ENCODE assay signal across 3 cellular contexts in the genomic region with DNA sequence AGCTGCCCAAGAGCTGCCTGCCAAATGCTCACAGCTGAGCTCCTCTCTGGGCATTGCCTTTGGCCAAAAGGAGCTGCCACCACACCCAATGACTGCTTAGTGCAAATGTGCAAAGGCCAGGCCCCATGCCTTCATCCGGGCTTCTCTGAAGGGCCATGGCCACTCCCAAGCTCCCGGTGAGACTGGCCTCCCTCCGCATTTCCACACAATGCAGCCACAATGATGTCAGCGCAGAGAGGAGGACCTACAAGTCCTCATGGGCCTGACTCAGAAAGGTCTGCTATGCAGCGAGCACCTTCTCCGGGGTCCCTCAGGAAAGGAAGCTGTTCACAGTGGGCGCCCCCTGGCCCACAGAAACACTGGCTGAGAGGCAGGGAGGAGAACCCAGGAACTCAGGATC.
TF ChIP-seq lines count a peak whose summit lies in the region.

No MANE protein-coding gene starts in this region.

TF ChIP-seq in IMR-90, 13 proteins besides CTCF, POLR2A, EP300 and RAD21:
- TF ChIP-seq, protein P1, sequence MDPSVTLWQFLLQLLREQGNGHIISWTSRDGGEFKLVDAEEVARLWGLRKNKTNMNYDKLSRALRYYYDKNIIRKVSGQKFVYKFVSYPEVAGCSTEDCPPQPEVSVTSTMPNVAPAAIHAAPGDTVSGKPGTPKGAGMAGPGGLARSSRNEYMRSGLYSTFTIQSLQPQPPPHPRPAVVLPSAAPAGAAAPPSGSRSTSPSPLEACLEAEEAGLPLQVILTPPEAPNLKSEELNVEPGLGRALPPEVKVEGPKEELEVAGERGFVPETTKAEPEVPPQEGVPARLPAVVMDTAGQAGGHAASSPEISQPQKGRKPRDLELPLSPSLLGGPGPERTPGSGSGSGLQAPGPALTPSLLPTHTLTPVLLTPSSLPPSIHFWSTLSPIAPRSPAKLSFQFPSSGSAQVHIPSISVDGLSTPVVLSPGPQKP (IDR thresholded peaks at IDR 0.05; ENCODE audit: borderline replicate concordance, low read depth, low read length) = no peak
- TF ChIP-seq, protein P2, sequence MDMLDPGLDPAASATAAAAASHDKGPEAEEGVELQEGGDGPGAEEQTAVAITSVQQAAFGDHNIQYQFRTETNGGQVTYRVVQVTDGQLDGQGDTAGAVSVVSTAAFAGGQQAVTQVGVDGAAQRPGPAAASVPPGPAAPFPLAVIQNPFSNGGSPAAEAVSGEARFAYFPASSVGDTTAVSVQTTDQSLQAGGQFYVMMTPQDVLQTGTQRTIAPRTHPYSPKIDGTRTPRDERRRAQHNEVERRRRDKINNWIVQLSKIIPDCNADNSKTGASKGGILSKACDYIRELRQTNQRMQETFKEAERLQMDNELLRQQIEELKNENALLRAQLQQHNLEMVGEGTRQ (IDR thresholded peaks at IDR 0.05; ENCODE audit: low read depth, low read length) = no peak
- no peak for TF ChIP-seq FOS (IDR thresholded peaks at IDR 0.05; ENCODE audit: low read depth, low read length)
- TF ChIP-seq CEBPB (IDR thresholded peaks at IDR 0.05; ENCODE audit: low read depth, low read length) = no peak
- no peak for TF ChIP-seq BHLHE40 (IDR thresholded peaks at IDR 0.05; ENCODE audit: low read depth, low read length)
- no peak for TF ChIP-seq SMC3 (IDR thresholded peaks at IDR 0.05; ENCODE audit: low read depth, low read length)

TF ChIP-seq in H1, 55 proteins besides CTCF, POLR2A, EP300 and RAD21:
- TF ChIP-seq, protein P3, sequence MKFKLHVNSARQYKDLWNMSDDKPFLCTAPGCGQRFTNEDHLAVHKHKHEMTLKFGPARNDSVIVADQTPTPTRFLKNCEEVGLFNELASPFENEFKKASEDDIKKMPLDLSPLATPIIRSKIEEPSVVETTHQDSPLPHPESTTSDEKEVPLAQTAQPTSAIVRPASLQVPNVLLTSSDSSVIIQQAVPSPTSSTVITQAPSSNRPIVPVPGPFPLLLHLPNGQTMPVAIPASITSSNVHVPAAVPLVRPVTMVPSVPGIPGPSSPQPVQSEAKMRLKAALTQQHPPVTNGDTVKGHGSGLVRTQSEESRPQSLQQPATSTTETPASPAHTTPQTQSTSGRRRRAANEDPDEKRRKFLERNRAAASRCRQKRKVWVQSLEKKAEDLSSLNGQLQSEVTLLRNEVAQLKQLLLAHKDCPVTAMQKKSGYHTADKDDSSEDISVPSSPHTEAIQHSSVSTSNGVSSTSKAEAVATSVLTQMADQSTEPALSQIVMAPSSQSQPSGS (IDR thresholded peaks at IDR 0.05; ENCODE audit: low read length) = no peak
- no peak for TF ChIP-seq FOSL1 (IDR thresholded peaks at IDR 0.05; ENCODE audit: insufficient read depth, low read depth, low read length)
- TF ChIP-seq, protein P4, sequence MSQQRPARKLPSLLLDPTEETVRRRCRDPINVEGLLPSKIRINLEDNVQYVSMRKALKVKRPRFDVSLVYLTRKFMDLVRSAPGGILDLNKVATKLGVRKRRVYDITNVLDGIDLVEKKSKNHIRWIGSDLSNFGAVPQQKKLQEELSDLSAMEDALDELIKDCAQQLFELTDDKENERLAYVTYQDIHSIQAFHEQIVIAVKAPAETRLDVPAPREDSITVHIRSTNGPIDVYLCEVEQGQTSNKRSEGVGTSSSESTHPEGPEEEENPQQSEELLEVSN (IDR thresholded peaks at IDR 0.05) = no peak
- TF ChIP-seq NRF1 (IDR thresholded peaks at IDR 0.05; ENCODE audit: low read depth, low read length) = no peak
- TF ChIP-seq CTBP2 (IDR thresholded peaks at IDR 0.05; ENCODE audit: borderline replicate concordance, insufficient read depth, insufficient read length, low read length) = no peak
- no peak for TF ChIP-seq JUND (IDR thresholded peaks at IDR 0.05; ENCODE audit: low read length)
- TF ChIP-seq CHD2 (IDR thresholded peaks at IDR 0.05; ENCODE audit: low read length) = no peak
- no peak for TF ChIP-seq EZH2 (IDR thresholded peaks at IDR 0.05; ENCODE audit: low read depth, low read length, severe bottlenecking)
- no peak for TF ChIP-seq ZNF274 (IDR thresholded peaks at IDR 0.05; ENCODE audit: borderline replicate concordance, extremely low read depth, low read length)

TF ChIP-seq in HEK293T, 16 proteins besides CTCF, POLR2A, EP300 and RAD21:
- no peak for TF ChIP-seq NFRKB (IDR thresholded peaks at IDR 0.05)
- TF ChIP-seq SUZ12 (IDR thresholded peaks at IDR 0.05) = no peak
- no peak for TF ChIP-seq SP1 (IDR thresholded peaks at IDR 0.05)
- TF ChIP-seq ZNF384 (IDR thresholded peaks at IDR 0.05) = no peak
- TF ChIP-seq L3MBTL2 (conservative IDR thresholded peaks at IDR 0.05) = no peak
- no peak for TF ChIP-seq LEF1 (IDR thresholded peaks at IDR 0.05; ENCODE audit: borderline replicate concordance)
- TF ChIP-seq FOXA1 (IDR thresholded peaks at IDR 0.05) = no peak
- no peak for TF ChIP-seq PKNOX1 (IDR thresholded peaks at IDR 0.05)
- TF ChIP-seq BHLHE40 (IDR thresholded peaks at IDR 0.05; ENCODE audit: borderline replicate concordance) = no peak
- no peak for TF ChIP-seq ELF4 (IDR thresholded peaks at IDR 0.05)
- TF ChIP-seq TARDBP (IDR thresholded peaks at IDR 0.05) = no peak
- TF ChIP-seq HDGF (IDR thresholded peaks at IDR 0.05; ENCODE audit: borderline replicate concordance) = no peak
TF ChIP-seq in HEK293T: peak in this region for 0.
